In the genomic region with DNA sequence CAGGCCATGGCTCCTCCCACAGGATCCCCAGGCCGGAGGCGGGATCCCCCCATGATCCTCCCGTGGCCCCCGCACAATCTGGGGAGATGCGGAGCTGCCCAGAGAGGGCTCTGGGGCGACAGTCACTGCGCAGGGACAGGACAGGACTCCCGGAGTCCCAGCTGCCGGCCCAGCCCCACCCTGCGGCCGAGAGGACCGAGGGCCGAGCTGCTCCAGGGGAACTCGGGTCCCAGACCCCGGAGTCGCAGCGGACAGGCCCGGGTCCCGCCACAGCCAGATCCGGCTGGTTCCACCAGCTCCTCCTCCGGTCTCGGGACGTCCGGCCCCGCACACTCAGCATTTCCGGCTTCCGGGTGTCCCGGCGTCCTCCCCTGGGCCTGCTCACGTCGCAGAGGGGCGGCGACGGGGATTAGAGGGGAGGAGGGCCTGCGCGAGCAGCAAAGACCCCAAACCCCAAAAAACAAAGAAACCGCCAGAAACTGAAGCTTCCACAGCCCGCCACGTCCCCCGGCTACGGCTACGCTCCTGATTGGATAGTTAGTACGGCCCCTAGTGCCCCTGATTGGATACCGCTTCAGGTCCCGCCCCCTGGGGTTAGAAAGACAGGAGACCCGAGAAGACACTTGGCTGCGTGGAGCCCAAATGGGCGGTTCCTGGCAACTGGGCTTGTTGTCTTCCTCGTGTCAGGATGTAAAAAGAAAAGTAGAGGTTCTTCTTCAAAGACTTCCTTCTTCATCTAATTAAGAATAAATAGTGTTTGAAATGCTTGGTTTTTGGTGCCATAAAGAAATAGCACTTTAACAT, we compare ENCODE assay signal across 8 cellular contexts.
DNase-seq lines count a peak whose midpoint lies in the region; ATAC-seq and TF ChIP-seq lines count a peak whose summit lies in the region.

No MANE protein-coding gene starts in this region.

- H3K4me3 ChIP-seq in AG04449 (ENCODE audit: low read depth, low read length) = peak overlapping the region; percentile 81

- ATAC-seq in GM18868 (IDR thresholded peaks at IDR 0.05; ENCODE audit: unreplicated experiment) (peak; percentile 93), HG03103 (IDR thresholded peaks at IDR 0.05; ENCODE audit: low read depth, unreplicated experiment) (peak; percentile 89)

- TF ChIP-seq CTCF in AG04449 (IDR thresholded peaks at IDR 0.05; ENCODE audit: insufficient read depth, low read length, missing control alignments) = no peak

- CTCF ChIA-PET in AG04449 (lab: Yijun Ruan, JAX) = no interaction called here

- DNase-seq in AG04449 (ENCODE audit: low read depth, low spot score) = peak; percentile 61
- DNase-seq in NCI-H2227 (lab: John Stamatoyannopoulos, UW; ENCODE audit: unreplicated experiment) = peak; percentile 91
- peak; percentile 90 for DNase-seq in activated CD4-positive, CD25-positive, alpha-beta regulatory T cell treated with anti-CD3 and anti-CD28 coated beads, Interleukin-2, amount 50 U/mL, for 16 hours (ENCODE audit: low read depth, low spot score)
- DNase-seq in central memory CD4-positive, alpha-beta T cell = peak; percentile 95
- DNase-seq in left kidney (ENCODE audit: low read depth, low spot score) = peak; percentile 99
- peak; percentile 90 to 95 (median 91) for DNase-seq in stimulated activated CD4-positive, alpha-beta T cell treated with anti-CD3 and anti-CD28 coated beads, TNF-alpha, amount 100 ng/mL, for 24 hours (ENCODE audit: low read depth in 3 of 3)

- POLR2A ChIA-PET in AG04449 (lab: Yijun Ruan, JAX) = interaction anchor here (0.9 kb wide), 1 partner anchor 21 kb away, joined by 4 read pairs; no protein-coding TSS in a partner anchor

Comparison
In these comparisons a context has a peak if more than half of its experiments do, and no peak if none do; other contexts are left out.
1. Peak in every context shown above with its lines: DNase-seq, ATAC-seq and H3K4me3 ChIP-seq.